In the genomic region with DNA sequence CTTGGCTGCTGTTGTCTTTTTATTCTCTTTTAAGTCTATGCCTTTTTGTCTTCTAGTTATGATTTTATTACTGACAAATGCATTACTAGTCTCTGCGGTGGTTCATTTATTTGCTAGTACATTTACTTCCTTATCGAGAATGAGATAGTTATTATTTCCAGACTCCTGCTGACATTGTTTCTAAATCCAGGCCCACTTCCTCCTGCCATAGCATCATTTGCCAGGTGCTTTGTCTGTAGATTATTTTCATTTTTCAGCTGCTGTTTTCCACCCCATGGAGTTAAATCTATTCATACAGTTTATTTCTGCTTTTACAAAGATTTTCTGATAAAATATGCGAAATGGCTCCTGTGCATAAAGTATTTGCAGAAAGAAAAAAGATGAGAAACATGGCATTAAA, we compare ENCODE assay signal across 18 cellular contexts.
"Had no signal": no experiment of that assay in that cellular context is flagged by ENCODE, and none has a peak within 500 bp of the region (broad histone marks: within the 10 kb centered on the region; RNA-seq: fewer than 3 reads in every experiment).

No MANE protein-coding gene starts in this region.

- H3K4me1 ChIP-seq: body of pancreas, neural progenitor cell, psoas muscle had no signal

- H3K4me3 ChIP-seq: body of pancreas, coronary artery, mucosa of descending colon, neural progenitor cell, psoas muscle, tibial nerve had no signal

- DNase-seq: activated CD4-positive, alpha-beta T cell treated with anti-CD3 and anti-CD28 coated beads, Interleukin-2, amount 10 ng/mL, durations not matched to agents 24 days and 14 days; activated CD8-positive, alpha-beta T cell treated with anti-CD3 and anti-CD28 coated beads, Interleukin-2, amount 10 ng/mL, durations not matched to agents 7 days and 5 days; activated naive CD4-positive, alpha-beta T cell treated with anti-CD3 and anti-CD28 coated beads for 36 hours; activated T-cell treated with anti-CD3 and anti-CD28 coated beads, Interleukin-2, amount 50 U/mL, for 24 hours; body of pancreas; foreskin melanocyte; head of caudate nucleus; left ventricle myocardium superior; mucosa of descending colon; naive B cell; psoas muscle; right cardiac atrium; stimulated activated CD4-positive, alpha-beta T cell treated with anti-CD3 and anti-CD28 coated beads, Interleukin-2, amount 100 ng/mL, for 24 hours; stimulated activated naive CD8-positive, alpha-beta T cell treated with anti-CD3 and anti-CD28 coated beads, Interleukin-15, Interleukin-2, amounts not matched to agents 100 U/mL and 50 U/mL, for 24 hours had no signal

- H3K36me3 Mint-ChIP-seq: naive B cell, neural progenitor cell had no signal

- H3K27ac Mint-ChIP-seq: activated CD4-positive, alpha-beta T cell treated with anti-CD3 and anti-CD28 coated beads, Interleukin-2, amount 10 ng/mL, durations not matched to agents 24 days and 14 days; activated CD8-positive, alpha-beta T cell treated with anti-CD3 and anti-CD28 coated beads, Interleukin-2, amount 10 ng/mL, durations not matched to agents 7 days and 5 days; activated naive CD4-positive, alpha-beta T cell treated with anti-CD3 and anti-CD28 coated beads for 36 hours; activated T-cell treated with anti-CD3 and anti-CD28 coated beads, Interleukin-2, amount 50 U/mL, for 24 hours; activated T-helper 2 cell treated with anti-CD3 and anti-CD28 coated beads, Interferon-gamma antibody, Interleukin-2, Interleukin-4, amounts not matched to agents 10 μg/mL and 5 μg/mL and 100 μg/mL, durations not matched to agents 14 hours and 24 hours and 36 hours; naive B cell; neural progenitor cell had no signal

- H3K9me3 ChIP-seq: body of pancreas, mucosa of descending colon, psoas muscle, tibial nerve had no signal

- H3K4me1 Mint-ChIP-seq: activated CD4-positive, alpha-beta T cell treated with anti-CD3 and anti-CD28 coated beads, Interleukin-2, amount 10 ng/mL, durations not matched to agents 24 days and 14 days; naive B cell; neural progenitor cell had no signal

- H3K36me3 ChIP-seq: neural progenitor cell, tibial nerve had no signal

- H3K27me3 Mint-ChIP-seq: activated CD4-positive, alpha-beta T cell treated with anti-CD3 and anti-CD28 coated beads, Interleukin-2, amount 10 ng/mL, durations not matched to agents 24 days and 14 days; activated T-cell treated with anti-CD3 and anti-CD28 coated beads, Interleukin-2, amount 50 U/mL, for 24 hours; naive B cell had no signal

- H3K9me3 Mint-ChIP-seq: activated CD4-positive, alpha-beta T cell treated with anti-CD3 and anti-CD28 coated beads, Interleukin-2, amount 10 ng/mL, durations not matched to agents 24 days and 14 days; neural progenitor cell had no signal

- H3K27ac ChIP-seq: body of pancreas, coronary artery, neural progenitor cell, psoas muscle, tibial nerve had no signal

- ATAC-seq: activated CD8-positive, alpha-beta T cell treated with anti-CD3 and anti-CD28 coated beads, Interleukin-2, amount 10 ng/mL, durations not matched to agents 7 days and 5 days; body of pancreas; left ventricle myocardium superior; mucosa of descending colon; psoas muscle; right cardiac atrium; stimulated activated naive CD8-positive, alpha-beta T cell treated with anti-CD3 and anti-CD28 coated beads, Interleukin-15, Interleukin-2, amounts not matched to agents 100 U/mL and 50 U/mL, for 24 hours had no signal

- H3K4me3 Mint-ChIP-seq: activated CD4-positive, alpha-beta T cell treated with anti-CD3 and anti-CD28 coated beads, Interleukin-2, amount 10 ng/mL, durations not matched to agents 24 days and 14 days; activated CD8-positive, alpha-beta T cell treated with anti-CD3 and anti-CD28 coated beads, Interleukin-2, amount 10 ng/mL, durations not matched to agents 7 days and 5 days; activated naive CD4-positive, alpha-beta T cell treated with anti-CD3 and anti-CD28 coated beads for 36 hours; activated T-cell treated with anti-CD3 and anti-CD28 coated beads, Interleukin-2, amount 50 U/mL, for 24 hours; naive B cell; neural progenitor cell had no signal

- H3K27me3 ChIP-seq: body of pancreas, neural progenitor cell, tibial nerve had no signal
